In genomic region chr6:15234068-15234758, GRCh38 we compare ENCODE assay signal across 2 cellular contexts.
A peak's percentile ranks its signal among the peaks of the same experiment; 100 is the strongest.
TF ChIP-seq lines count a peak whose summit lies in the region.

No MANE protein-coding gene starts in this region.

TF ChIP-seq in HepG2, 621 proteins besides CTCF, POLR2A, EP300 and RAD21:
- TF ChIP-seq AFF4 (CRISPR knock-in tag; IDR thresholded peaks at IDR 0.05) (no peak), SCMH1 (CRISPR knock-in tag; IDR thresholded peaks at IDR 0.05; ENCODE audit: borderline replicate concordance) (no peak), YY1 (IDR thresholded peaks at IDR 0.05; ENCODE audit: insufficient read depth, insufficient replicate concordance, low read depth, low read length) (no peak), NFE2L2 (IDR thresholded peaks at IDR 0.05; ENCODE audit: low read length) (peak; percentile 50; the same call in 1 of the 2 replicates), ZNF34 (CRISPR knock-in tag; IDR thresholded peaks at IDR 0.05; ENCODE audit: borderline replicate concordance) (no peak), CEBPB (IDR thresholded peaks at IDR 0.05; ENCODE audit: borderline replicate concordance, low read depth, low read length) (peak; percentile 33; the same call in 1 of the 2 replicates), RNF2 (conservative IDR thresholded peaks at IDR 0.05; ENCODE audit: low read depth) (no peak), EED (CRISPR knock-in tag; IDR thresholded peaks at IDR 0.05) (no peak)
- TF ChIP-seq, protein P1, sequence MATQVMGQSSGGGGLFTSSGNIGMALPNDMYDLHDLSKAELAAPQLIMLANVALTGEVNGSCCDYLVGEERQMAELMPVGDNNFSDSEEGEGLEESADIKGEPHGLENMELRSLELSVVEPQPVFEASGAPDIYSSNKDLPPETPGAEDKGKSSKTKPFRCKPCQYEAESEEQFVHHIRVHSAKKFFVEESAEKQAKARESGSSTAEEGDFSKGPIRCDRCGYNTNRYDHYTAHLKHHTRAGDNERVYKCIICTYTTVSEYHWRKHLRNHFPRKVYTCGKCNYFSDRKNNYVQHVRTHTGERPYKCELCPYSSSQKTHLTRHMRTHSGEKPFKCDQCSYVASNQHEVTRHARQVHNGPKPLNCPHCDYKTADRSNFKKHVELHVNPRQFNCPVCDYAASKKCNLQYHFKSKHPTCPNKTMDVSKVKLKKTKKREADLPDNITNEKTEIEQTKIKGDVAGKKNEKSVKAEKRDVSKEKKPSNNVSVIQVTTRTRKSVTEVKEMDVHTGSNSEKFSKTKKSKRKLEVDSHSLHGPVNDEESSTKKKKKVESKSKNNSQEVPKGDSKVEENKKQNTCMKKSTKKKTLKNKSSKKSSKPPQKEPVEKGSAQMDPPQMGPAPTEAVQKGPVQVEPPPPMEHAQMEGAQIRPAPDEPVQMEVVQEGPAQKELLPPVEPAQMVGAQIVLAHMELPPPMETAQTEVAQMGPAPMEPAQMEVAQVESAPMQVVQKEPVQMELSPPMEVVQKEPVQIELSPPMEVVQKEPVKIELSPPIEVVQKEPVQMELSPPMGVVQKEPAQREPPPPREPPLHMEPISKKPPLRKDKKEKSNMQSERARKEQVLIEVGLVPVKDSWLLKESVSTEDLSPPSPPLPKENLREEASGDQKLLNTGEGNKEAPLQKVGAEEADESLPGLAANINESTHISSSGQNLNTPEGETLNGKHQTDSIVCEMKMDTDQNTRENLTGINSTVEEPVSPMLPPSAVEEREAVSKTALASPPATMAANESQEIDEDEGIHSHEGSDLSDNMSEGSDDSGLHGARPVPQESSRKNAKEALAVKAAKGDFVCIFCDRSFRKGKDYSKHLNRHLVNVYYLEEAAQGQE (IDR thresholded peaks at IDR 0.05; ENCODE audit: borderline replicate concordance in 1 of 2, low read depth in 1 of 2, low read length in 2 of 2): no peak
- TF ChIP-seq, protein P2, sequence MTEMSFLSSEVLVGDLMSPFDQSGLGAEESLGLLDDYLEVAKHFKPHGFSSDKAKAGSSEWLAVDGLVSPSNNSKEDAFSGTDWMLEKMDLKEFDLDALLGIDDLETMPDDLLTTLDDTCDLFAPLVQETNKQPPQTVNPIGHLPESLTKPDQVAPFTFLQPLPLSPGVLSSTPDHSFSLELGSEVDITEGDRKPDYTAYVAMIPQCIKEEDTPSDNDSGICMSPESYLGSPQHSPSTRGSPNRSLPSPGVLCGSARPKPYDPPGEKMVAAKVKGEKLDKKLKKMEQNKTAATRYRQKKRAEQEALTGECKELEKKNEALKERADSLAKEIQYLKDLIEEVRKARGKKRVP (CRISPR knock-in tag; IDR thresholded peaks at IDR 0.05): no peak
- TF ChIP-seq, protein P3, sequence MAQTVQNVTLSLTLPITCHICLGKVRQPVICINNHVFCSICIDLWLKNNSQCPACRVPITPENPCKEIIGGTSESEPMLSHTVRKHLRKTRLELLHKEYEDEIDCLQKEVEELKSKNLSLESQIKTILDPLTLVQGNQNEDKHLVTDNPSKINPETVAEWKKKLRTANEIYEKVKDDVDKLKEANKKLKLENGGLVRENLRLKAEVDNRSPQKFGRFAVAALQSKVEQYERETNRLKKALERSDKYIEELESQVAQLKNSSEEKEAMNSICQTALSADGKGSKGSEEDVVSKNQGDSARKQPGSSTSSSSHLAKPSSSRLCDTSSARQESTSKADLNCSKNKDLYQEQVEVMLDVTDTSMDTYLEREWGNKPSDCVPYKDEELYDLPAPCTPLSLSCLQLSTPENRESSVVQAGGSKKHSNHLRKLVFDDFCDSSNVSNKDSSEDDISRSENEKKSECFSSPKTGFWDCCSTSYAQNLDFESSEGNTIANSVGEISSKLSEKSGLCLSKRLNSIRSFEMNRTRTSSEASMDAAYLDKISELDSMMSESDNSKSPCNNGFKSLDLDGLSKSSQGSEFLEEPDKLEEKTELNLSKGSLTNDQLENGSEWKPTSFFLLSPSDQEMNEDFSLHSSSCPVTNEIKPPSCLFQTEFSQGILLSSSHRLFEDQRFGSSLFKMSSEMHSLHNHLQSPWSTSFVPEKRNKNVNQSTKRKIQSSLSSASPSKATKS (CRISPR knock-in tag; IDR thresholded peaks at IDR 0.05): no peak
TF ChIP-seq in HepG2: peak in this region for 2.

TF ChIP-seq in H1, 55 proteins besides CTCF, POLR2A, EP300 and RAD21:
- TF ChIP-seq GTF2F1 (IDR thresholded peaks at IDR 0.05; ENCODE audit: borderline replicate concordance, low read depth, low read length): no peak
- TF ChIP-seq NRF1 (IDR thresholded peaks at IDR 0.05; ENCODE audit: low read depth, low read length): no peak
- no peak for TF ChIP-seq SP2 (IDR thresholded peaks at IDR 0.05; ENCODE audit: low read length)
- TF ChIP-seq RFX5 (IDR thresholded peaks at IDR 0.05; ENCODE audit: borderline replicate concordance, low read depth, low read length): no peak
- no peak for TF ChIP-seq RNF2 (IDR thresholded peaks at IDR 0.05; ENCODE audit: borderline replicate concordance, low read depth, low read length, missing control alignments, poor library complexity, severe bottlenecking)
- TF ChIP-seq CTBP2 (IDR thresholded peaks at IDR 0.05; ENCODE audit: borderline replicate concordance, insufficient read depth, insufficient read length, low read length): no peak
- TF ChIP-seq SP4 (IDR thresholded peaks at IDR 0.05; ENCODE audit: low read length): no peak
- no peak for TF ChIP-seq SAP30 (IDR thresholded peaks at IDR 0.05; ENCODE audit: insufficient read depth, insufficient replicate concordance, low read length)
- TF ChIP-seq, protein P4, sequence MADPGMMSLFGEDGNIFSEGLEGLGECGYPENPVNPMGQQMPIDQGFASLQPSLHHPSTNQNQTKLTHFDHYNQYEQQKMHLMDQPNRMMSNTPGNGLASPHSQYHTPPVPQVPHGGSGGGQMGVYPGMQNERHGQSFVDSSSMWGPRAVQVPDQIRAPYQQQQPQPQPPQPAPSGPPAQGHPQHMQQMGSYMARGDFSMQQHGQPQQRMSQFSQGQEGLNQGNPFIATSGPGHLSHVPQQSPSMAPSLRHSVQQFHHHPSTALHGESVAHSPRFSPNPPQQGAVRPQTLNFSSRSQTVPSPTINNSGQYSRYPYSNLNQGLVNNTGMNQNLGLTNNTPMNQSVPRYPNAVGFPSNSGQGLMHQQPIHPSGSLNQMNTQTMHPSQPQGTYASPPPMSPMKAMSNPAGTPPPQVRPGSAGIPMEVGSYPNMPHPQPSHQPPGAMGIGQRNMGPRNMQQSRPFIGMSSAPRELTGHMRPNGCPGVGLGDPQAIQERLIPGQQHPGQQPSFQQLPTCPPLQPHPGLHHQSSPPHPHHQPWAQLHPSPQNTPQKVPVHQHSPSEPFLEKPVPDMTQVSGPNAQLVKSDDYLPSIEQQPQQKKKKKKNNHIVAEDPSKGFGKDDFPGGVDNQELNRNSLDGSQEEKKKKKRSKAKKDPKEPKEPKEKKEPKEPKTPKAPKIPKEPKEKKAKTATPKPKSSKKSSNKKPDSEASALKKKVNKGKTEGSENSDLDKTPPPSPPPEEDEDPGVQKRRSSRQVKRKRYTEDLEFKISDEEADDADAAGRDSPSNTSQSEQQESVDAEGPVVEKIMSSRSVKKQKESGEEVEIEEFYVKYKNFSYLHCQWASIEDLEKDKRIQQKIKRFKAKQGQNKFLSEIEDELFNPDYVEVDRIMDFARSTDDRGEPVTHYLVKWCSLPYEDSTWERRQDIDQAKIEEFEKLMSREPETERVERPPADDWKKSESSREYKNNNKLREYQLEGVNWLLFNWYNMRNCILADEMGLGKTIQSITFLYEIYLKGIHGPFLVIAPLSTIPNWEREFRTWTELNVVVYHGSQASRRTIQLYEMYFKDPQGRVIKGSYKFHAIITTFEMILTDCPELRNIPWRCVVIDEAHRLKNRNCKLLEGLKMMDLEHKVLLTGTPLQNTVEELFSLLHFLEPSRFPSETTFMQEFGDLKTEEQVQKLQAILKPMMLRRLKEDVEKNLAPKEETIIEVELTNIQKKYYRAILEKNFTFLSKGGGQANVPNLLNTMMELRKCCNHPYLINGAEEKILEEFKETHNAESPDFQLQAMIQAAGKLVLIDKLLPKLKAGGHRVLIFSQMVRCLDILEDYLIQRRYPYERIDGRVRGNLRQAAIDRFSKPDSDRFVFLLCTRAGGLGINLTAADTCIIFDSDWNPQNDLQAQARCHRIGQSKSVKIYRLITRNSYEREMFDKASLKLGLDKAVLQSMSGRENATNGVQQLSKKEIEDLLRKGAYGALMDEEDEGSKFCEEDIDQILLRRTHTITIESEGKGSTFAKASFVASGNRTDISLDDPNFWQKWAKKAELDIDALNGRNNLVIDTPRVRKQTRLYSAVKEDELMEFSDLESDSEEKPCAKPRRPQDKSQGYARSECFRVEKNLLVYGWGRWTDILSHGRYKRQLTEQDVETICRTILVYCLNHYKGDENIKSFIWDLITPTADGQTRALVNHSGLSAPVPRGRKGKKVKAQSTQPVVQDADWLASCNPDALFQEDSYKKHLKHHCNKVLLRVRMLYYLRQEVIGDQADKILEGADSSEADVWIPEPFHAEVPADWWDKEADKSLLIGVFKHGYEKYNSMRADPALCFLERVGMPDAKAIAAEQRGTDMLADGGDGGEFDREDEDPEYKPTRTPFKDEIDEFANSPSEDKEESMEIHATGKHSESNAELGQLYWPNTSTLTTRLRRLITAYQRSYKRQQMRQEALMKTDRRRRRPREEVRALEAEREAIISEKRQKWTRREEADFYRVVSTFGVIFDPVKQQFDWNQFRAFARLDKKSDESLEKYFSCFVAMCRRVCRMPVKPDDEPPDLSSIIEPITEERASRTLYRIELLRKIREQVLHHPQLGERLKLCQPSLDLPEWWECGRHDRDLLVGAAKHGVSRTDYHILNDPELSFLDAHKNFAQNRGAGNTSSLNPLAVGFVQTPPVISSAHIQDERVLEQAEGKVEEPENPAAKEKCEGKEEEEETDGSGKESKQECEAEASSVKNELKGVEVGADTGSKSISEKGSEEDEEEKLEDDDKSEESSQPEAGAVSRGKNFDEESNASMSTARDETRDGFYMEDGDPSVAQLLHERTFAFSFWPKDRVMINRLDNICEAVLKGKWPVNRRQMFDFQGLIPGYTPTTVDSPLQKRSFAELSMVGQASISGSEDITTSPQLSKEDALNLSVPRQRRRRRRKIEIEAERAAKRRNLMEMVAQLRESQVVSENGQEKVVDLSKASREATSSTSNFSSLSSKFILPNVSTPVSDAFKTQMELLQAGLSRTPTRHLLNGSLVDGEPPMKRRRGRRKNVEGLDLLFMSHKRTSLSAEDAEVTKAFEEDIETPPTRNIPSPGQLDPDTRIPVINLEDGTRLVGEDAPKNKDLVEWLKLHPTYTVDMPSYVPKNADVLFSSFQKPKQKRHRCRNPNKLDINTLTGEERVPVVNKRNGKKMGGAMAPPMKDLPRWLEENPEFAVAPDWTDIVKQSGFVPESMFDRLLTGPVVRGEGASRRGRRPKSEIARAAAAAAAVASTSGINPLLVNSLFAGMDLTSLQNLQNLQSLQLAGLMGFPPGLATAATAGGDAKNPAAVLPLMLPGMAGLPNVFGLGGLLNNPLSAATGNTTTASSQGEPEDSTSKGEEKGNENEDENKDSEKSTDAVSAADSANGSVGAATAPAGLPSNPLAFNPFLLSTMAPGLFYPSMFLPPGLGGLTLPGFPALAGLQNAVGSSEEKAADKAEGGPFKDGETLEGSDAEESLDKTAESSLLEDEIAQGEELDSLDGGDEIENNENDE (IDR thresholded peaks at IDR 0.05; ENCODE audit: insufficient replicate concordance, low read length): no peak
- TF ChIP-seq BRCA1 (IDR thresholded peaks at IDR 0.05; ENCODE audit: low read depth, low read length): no peak
- no peak for TF ChIP-seq POU5F1 (IDR thresholded peaks at IDR 0.05; ENCODE audit: low read depth, low read length)
- TF ChIP-seq HDAC2 (IDR thresholded peaks at IDR 0.05; ENCODE audit: borderline replicate concordance in 1 of 2, low read depth in 2 of 2, low read length in 2 of 2): no peak
- TF ChIP-seq, protein P5, sequence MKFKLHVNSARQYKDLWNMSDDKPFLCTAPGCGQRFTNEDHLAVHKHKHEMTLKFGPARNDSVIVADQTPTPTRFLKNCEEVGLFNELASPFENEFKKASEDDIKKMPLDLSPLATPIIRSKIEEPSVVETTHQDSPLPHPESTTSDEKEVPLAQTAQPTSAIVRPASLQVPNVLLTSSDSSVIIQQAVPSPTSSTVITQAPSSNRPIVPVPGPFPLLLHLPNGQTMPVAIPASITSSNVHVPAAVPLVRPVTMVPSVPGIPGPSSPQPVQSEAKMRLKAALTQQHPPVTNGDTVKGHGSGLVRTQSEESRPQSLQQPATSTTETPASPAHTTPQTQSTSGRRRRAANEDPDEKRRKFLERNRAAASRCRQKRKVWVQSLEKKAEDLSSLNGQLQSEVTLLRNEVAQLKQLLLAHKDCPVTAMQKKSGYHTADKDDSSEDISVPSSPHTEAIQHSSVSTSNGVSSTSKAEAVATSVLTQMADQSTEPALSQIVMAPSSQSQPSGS (IDR thresholded peaks at IDR 0.05; ENCODE audit: low read length): no peak
- no peak for TF ChIP-seq MAFK (IDR thresholded peaks at IDR 0.05; ENCODE audit: low read depth, low read length)
- TF ChIP-seq SIN3A (conservative IDR thresholded peaks at IDR 0.05 in 1 of 2, IDR thresholded peaks at IDR 0.05 in 1 of 2; ENCODE audit: low read depth in 1 of 2, low read length in 2 of 2): no peak
- TF ChIP-seq SUZ12 (IDR thresholded peaks at IDR 0.05; ENCODE audit: low read length): no peak
- no peak for TF ChIP-seq TBP (IDR thresholded peaks at IDR 0.05; ENCODE audit: low read depth, low read length)
- no peak for TF ChIP-seq EGR1 (IDR thresholded peaks at IDR 0.05; ENCODE audit: borderline replicate concordance, low read depth, low read length)
- no peak for TF ChIP-seq TCF12 (IDR thresholded peaks at IDR 0.05; ENCODE audit: low read depth, low read length)
TF ChIP-seq in H1: peak in this region for 0.
